Comparison of ENCODE assay signal across 10 cellular contexts in the genomic region with DNA sequence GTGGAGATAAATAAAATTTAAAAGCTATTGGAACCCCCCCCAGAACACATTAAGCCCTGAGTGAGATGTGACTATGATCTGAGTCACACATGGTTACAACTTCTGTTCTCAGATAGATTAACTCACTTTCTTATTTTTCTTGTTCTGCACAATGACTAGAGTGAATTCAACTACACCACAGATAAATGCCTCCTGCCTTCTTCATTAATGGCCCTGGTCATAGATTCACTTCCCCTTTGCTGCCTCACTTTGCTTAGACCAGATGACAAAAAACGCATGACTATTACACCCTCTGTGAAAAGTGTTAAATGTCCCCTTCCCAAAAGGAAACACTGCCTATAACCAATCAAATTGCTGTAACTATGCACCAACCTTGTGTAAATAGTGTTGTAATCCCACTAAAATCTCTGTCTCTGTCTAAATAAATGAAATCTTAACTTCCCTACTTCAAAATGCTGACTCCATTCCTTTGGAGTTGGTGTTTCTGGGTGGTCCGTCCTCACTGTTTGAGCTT. TPM values are rescaled to one million over a fixed set of nuclear protein-coding genes. Genes with fewer than 3 reads are reported as not detected.
A peak's percentile ranks its signal among the peaks of the same experiment; 100 is the strongest.
DNase-seq lines count a peak whose midpoint lies in the region; ATAC-seq and TF ChIP-seq lines count a peak whose summit lies in the region.
"Had no signal": no experiment of that assay in that cellular context is flagged by ENCODE, and none has a peak within 500 bp of the region (broad histone marks: within the 10 kb centered on the region; RNA-seq: fewer than 3 reads in every experiment).

No MANE protein-coding gene starts in this region.

- no peaks in the 10 kb centered on the region for H3K9me3 ChIP-seq in right atrium auricular region
- H3K9me3 ChIP-seq in mammary epithelial cell (replicated peaks; ENCODE audit: insufficient read depth, low read length): no peaks in the 10 kb centered on the region

- no peaks in the 10 kb centered on the region for H4K20me1 ChIP-seq in mammary epithelial cell (ENCODE audit: insufficient read depth, low read length)

- intact Hi-C loops in Right ventricle myocardium superior (cut with DNase I) (no loop called here), mammary epithelial cell (cut with micrococcal nuclease) (no loop called here)

- H3K79me2 ChIP-seq in mammary epithelial cell (ENCODE audit: insufficient read depth, low read length): no peaks in the 10 kb centered on the region

- 86% methylated on average over 2 of the region's 2 CpGs for WGBS in mammary epithelial cell (ENCODE audit: low coverage, missing lambda C conversion rate)

- no peaks in the 10 kb centered on the region for H3K9me3 Mint-ChIP-seq in glutamatergic neuron (ENCODE audit: unreplicated experiment)

- peak overlapping the region; percentile 6 for H3K9ac ChIP-seq in mammary epithelial cell (ENCODE audit: insufficient read depth, low read length)

- CTCF ChIA-PET in mammary epithelial cell (lab: Charles Lee; ENCODE audit: low non-redundant PET): no interaction called here

- H3K4me1 ChIP-seq in right atrium auricular region (no peaks in the 10 kb centered on the region), mammary epithelial cell (ENCODE audit: insufficient read depth, low read length) (peaks cover 32% of the 10 kb centered on the region)

- H3K27me3 ChIP-seq in right atrium auricular region: no peaks in the 10 kb centered on the region
- H3K27me3 ChIP-seq in mammary epithelial cell (ENCODE audit: insufficient read depth, low read length): no peaks in the 10 kb centered on the region

- H2AFZ ChIP-seq in mammary epithelial cell (ENCODE audit: low read depth, low read length): peak overlapping the region; percentile 59

- dilution Hi-C loops in mammary epithelial cell (cut with HindIII; ENCODE audit: low sequenced_read_pairs): no loop called here

- no peak overlapping the region for H3K27ac Mint-ChIP-seq in glutamatergic neuron (ENCODE audit: unreplicated experiment)

- in situ Hi-C loops in mammary epithelial cell (cut with MboI; ENCODE audit: low sequenced_read_pairs in 2 of 2): no loop called here

- H3K36me3 Mint-ChIP-seq in glutamatergic neuron (ENCODE audit: unreplicated experiment): no peaks in the 10 kb centered on the region

- H3K4me1 Mint-ChIP-seq in glutamatergic neuron (ENCODE audit: low read depth, unreplicated experiment): no peaks in the 10 kb centered on the region

- no peak for TF ChIP-seq CTCF in right atrium auricular region (IDR thresholded peaks at IDR 0.05)
- no peak for TF ChIP-seq CTCF in mammary epithelial cell (conservative IDR thresholded peaks at IDR 0.05 in 1 of 2, IDR thresholded peaks at IDR 0.05 in 1 of 2; ENCODE audit: extremely low read depth in 1 of 2, insufficient read depth in 1 of 2, low read depth in 1 of 2, low read length in 2 of 2)
- no peak for TF ChIP-seq CTCF in glutamatergic neuron (IDR thresholded peaks at IDR 0.05; ENCODE audit: partially characterized antibody, unreplicated experiment)

- H3K4me3 Mint-ChIP-seq in glutamatergic neuron (ENCODE audit: unreplicated experiment): no peak overlapping the region

- ATAC-seq in Right ventricle myocardium superior (ENCODE audit: poor library complexity) (peak; percentile 34), HG03354 (IDR thresholded peaks at IDR 0.05; ENCODE audit: poor library complexity, severe bottlenecking, unreplicated experiment) (peak; percentile 93)

- H3K4me3 ChIP-seq in right atrium auricular region (no peak overlapping the region), mammary epithelial cell (replicated peaks in 1 of 3; ENCODE audit: insufficient read depth in 1 of 3, low read depth in 2 of 3, low read length in 3 of 3) (no peak overlapping the region)

- H3K36me3 ChIP-seq in right atrium auricular region (no peaks in the 10 kb centered on the region), mammary epithelial cell (ENCODE audit: insufficient read depth, low read length) (no peaks in the 10 kb centered on the region)

- DNase-seq in Right ventricle myocardium superior (no peak), right atrium auricular region (ENCODE audit: low spot score) (no peak), mammary epithelial cell (peak; percentile 81), stromal cell of bone marrow (ENCODE audit: low read depth) (peak; percentile 59), activated T-cell treated with anti-CD3 and anti-CD28 coated beads for 4 hours (no peak), glutamatergic neuron (no peak)
- DNase-seq in stimulated activated CD4-positive, alpha-beta T cell treated with anti-CD3 and anti-CD28 coated beads, Interleukin-4, amount 100 ng/mL, for 1 hour: no peak

- peak overlapping the region; percentile 34 for H3K4me2 ChIP-seq in mammary epithelial cell (ENCODE audit: insufficient read depth, low read depth, low read length)

- no TSS peak for BruUV-seq in mammary epithelial cell (replicated peaks; lab: Mats Ljungman, UMichigan)

- H3K27me3 Mint-ChIP-seq in glutamatergic neuron (ENCODE audit: unreplicated experiment): peaks cover 2% of the 10 kb centered on the region

- H3K27ac ChIP-seq in right atrium auricular region: no peak overlapping the region
- peak overlapping the region; percentile 72 for H3K27ac ChIP-seq in mammary epithelial cell (ENCODE audit: insufficient read depth, low read depth, low read length)

RNA-seq across cellular contexts. Expression of a gene that starts 49.4 kb away (rescaled TPM):
- total RNA-seq in Right ventricle myocardium superior (not detected), right atrium auricular region (not detected), mammary epithelial cell (not detected), glutamatergic neuron (ENCODE audit: unreplicated experiment) (not detected)
- polyA plus RNA-seq in mammary epithelial cell: not detected
- not detected for polyA minus RNA-seq in mammary epithelial cell
- total RNA-seq: NCI-H460 had no signal
- polyA plus RNA-seq: BJ had no signal

Comparison
In these comparisons a context has a peak if more than half of its experiments do, and no peak if none do; other contexts are left out.
1. DNase-seq: peak in mammary epithelial cell (single experiment) and stromal cell of bone marrow (single experiment); none in Right ventricle myocardium superior (single experiment), right atrium auricular region (single experiment), stimulated activated CD4-positive, alpha-beta T cell treated with anti-CD3 and anti-CD28 coated beads, Interleukin-4, amount 100 ng/mL, for 1 hour (single experiment), activated T-cell treated with anti-CD3 and anti-CD28 coated beads for 4 hours (single experiment) and glutamatergic neuron (single experiment).